In genomic region chr4:17103231-17103630, GRCh38 we compare ENCODE assay signal across 29 cellular contexts.
A peak's percentile ranks its signal among the peaks of the same experiment; 100 is the strongest.
DNase-seq lines count a peak whose midpoint lies in the region; ATAC-seq and TF ChIP-seq lines count a peak whose summit lies in the region.
"Had no signal": no experiment of that assay in that cellular context is flagged by ENCODE, and none has a peak within 500 bp of the region (broad histone marks: within the 10 kb centered on the region; RNA-seq: fewer than 3 reads in every experiment).

No MANE protein-coding gene starts in this region.

- no peaks in the 10 kb centered on the region for H3K9me2 ChIP-seq in GM23248 (ENCODE audit: insufficient read depth)

- H3K9me3 Mint-ChIP-seq in osteocyte (ENCODE audit: unreplicated experiment) = no peaks in the 10 kb centered on the region
- H3K9me3 Mint-ChIP-seq in CD4-positive, alpha-beta T cell = no peaks in the 10 kb centered on the region
- H3K9me3 Mint-ChIP-seq: mesothelial cell of epicardium; stimulated activated effector memory CD8-positive, alpha-beta T cell treated with anti-CD3 and anti-CD28 coated beads, Interleukin-12 subunit alpha, Interleukin-12 subunit beta, amount 100 ng/mL, for 72 hours; T-helper 2 cell treated with Interferon-gamma antibody and Interleukin-4, amounts not matched to agents 5 μg/mL and 100 μg/mL, for 36 hours had no signal

- no peak overlapping the region for H3K9ac ChIP-seq in GM23248

- H3K4me3 ChIP-seq in GM23248 (no peak overlapping the region), astrocyte of the spinal cord (ENCODE audit: low read depth, low read length) (no peak overlapping the region), foreskin fibroblast (ENCODE audit: low read depth in 1 of 2, low read length in 2 of 2) (no peak overlapping the region)
- H3K4me3 ChIP-seq: breast epithelium, hepatocyte, K562, left lung, upper lobe of right lung had no signal

- ATAC-seq in GM18517 (IDR thresholded peaks at IDR 0.05; ENCODE audit: unreplicated experiment) = no peak
- ATAC-seq in CD4-positive, alpha-beta T cell (ENCODE audit: poor library complexity) = no peak
- ATAC-seq: foreskin keratinocyte; K562; left lung; naive thymus-derived CD4-positive, alpha-beta T cell; stimulated activated effector memory CD8-positive, alpha-beta T cell treated with anti-CD3 and anti-CD28 coated beads, Interleukin-12 subunit alpha, Interleukin-12 subunit beta, amount 100 ng/mL, for 72 hours; upper lobe of right lung; WTC11 had no signal

- H3K4me3 Mint-ChIP-seq in osteocyte (ENCODE audit: unreplicated experiment) = no peak overlapping the region
- no peak overlapping the region for H3K4me3 Mint-ChIP-seq in CD4-positive, alpha-beta T cell
- H3K4me3 Mint-ChIP-seq: dendritic cell treated with granulocyte-macrophage colony-stimulating factor and Interleukin-4, amounts not matched to agents 40 ng/mL and 50 ng/mL, for 4 days; mesothelial cell of epicardium; naive thymus-derived CD4-positive, alpha-beta T cell; stimulated activated effector memory CD8-positive, alpha-beta T cell treated with anti-CD3 and anti-CD28 coated beads, Interleukin-12 subunit alpha, Interleukin-12 subunit beta, amount 100 ng/mL, for 72 hours; T-helper 2 cell treated with Interferon-gamma antibody and Interleukin-4, amounts not matched to agents 5 μg/mL and 100 μg/mL, for 36 hours; WTC11 had no signal

- H3K4me1 Mint-ChIP-seq in osteocyte (ENCODE audit: unreplicated experiment) = no peaks in the 10 kb centered on the region
- no peaks in the 10 kb centered on the region for H3K4me1 Mint-ChIP-seq in CD4-positive, alpha-beta T cell (ENCODE audit: low read depth)
- H3K4me1 Mint-ChIP-seq: mesothelial cell of epicardium; naive thymus-derived CD4-positive, alpha-beta T cell; stimulated activated effector memory CD8-positive, alpha-beta T cell treated with anti-CD3 and anti-CD28 coated beads, Interleukin-12 subunit alpha, Interleukin-12 subunit beta, amount 100 ng/mL, for 72 hours had no signal

- intact Hi-C loops in CD4-positive, alpha-beta T cell (cut with DNase I, micrococcal nuclease) = no loop called here

- peaks cover 16% of the 10 kb centered on the region for H3F3A ChIP-seq in GM23248 (ENCODE audit: insufficient read depth)

- H3K27ac ChIP-seq in GM23248 = peak overlapping the region; percentile 46
- no peak overlapping the region for H3K27ac ChIP-seq in CD4-positive, alpha-beta T cell (ENCODE audit: low read depth, low read length)
- H3K27ac ChIP-seq: breast epithelium, C4-2B, foreskin keratinocyte, hepatocyte, left lung, upper lobe of right lung had no signal

- no peaks in the 10 kb centered on the region for H3K36me3 Mint-ChIP-seq in osteocyte (ENCODE audit: unreplicated experiment)
- no peaks in the 10 kb centered on the region for H3K36me3 Mint-ChIP-seq in CD4-positive, alpha-beta T cell (ENCODE audit: low read depth)
- H3K36me3 Mint-ChIP-seq: mesothelial cell of epicardium; naive thymus-derived CD4-positive, alpha-beta T cell; stimulated activated effector memory CD8-positive, alpha-beta T cell treated with anti-CD3 and anti-CD28 coated beads, Interleukin-12 subunit alpha, Interleukin-12 subunit beta, amount 100 ng/mL, for 72 hours; WTC11 had no signal

- POLR2A ChIA-PET in CD4-positive, alpha-beta T cell (lab: Charles Lee) = no interaction called here

- H3K9me3 ChIP-seq in GM23248 (ENCODE audit: low read depth) = no peaks in the 10 kb centered on the region
- no peaks in the 10 kb centered on the region for H3K9me3 ChIP-seq in CD4-positive, alpha-beta T cell (ENCODE audit: control insufficient read depth, low read length)
- H3K9me3 ChIP-seq: breast epithelium, left lung, upper lobe of right lung had no signal

- H3K27ac Mint-ChIP-seq in osteocyte (ENCODE audit: unreplicated experiment) = no peak overlapping the region
- H3K27ac Mint-ChIP-seq in CD4-positive, alpha-beta T cell = no peak overlapping the region
- H3K27ac Mint-ChIP-seq: dendritic cell treated with granulocyte-macrophage colony-stimulating factor and Interleukin-4, amounts not matched to agents 40 ng/mL and 50 ng/mL, for 4 days; mesothelial cell of epicardium; naive thymus-derived CD4-positive, alpha-beta T cell; stimulated activated effector memory CD8-positive, alpha-beta T cell treated with anti-CD3 and anti-CD28 coated beads, Interleukin-12 subunit alpha, Interleukin-12 subunit beta, amount 100 ng/mL, for 72 hours; T-helper 2 cell treated with Interferon-gamma antibody and Interleukin-4, amounts not matched to agents 5 μg/mL and 100 μg/mL, for 36 hours; WTC11 had no signal

- no peaks in the 10 kb centered on the region for H3K36me3 ChIP-seq in GM23248 (ENCODE audit: low read depth)
- H3K36me3 ChIP-seq: breast epithelium, left lung, upper lobe of right lung had no signal

- no peaks in the 10 kb centered on the region for H4K20me1 ChIP-seq in GM23248 (ENCODE audit: insufficient read depth)

- no peak for TF ChIP-seq CTCF in astrocyte of the spinal cord (IDR thresholded peaks at IDR 0.05; ENCODE audit: low read depth, low read length)
- no peak for TF ChIP-seq CTCF in foreskin fibroblast (IDR thresholded peaks at IDR 0.05; ENCODE audit: low read depth, low read length)
- TF ChIP-seq CTCF in osteocyte (IDR thresholded peaks at IDR 0.05) = no peak
- no peak for TF ChIP-seq CTCF in CD4-positive, alpha-beta T cell (IDR thresholded peaks at IDR 0.05)

- no peaks in the 10 kb centered on the region for H3K27me3 ChIP-seq in GM23248 (replicated peaks; ENCODE audit: insufficient read depth)
- H3K27me3 ChIP-seq in CD4-positive, alpha-beta T cell (ENCODE audit: control insufficient read depth, insufficient read depth, low read length) = no peaks in the 10 kb centered on the region
- H3K27me3 ChIP-seq: breast epithelium, foreskin keratinocyte, hepatocyte, left lung, upper lobe of right lung had no signal

- 0 to 7% methylated on average over 1 of the region's 1 CpG for WGBS in GM23248 (ENCODE audit: low coverage in 1 of 2, low lambda C conversion rate in 2 of 2, missing lambda C conversion rate in 2 of 2), 2 experiments

- CTCF ChIA-PET in CD4-positive, alpha-beta T cell (lab: Charles Lee) = no interaction called here

- peak overlapping the region; percentile 37 for H3K4me2 ChIP-seq in GM23248 (ENCODE audit: unreplicated experiment)
- H3K4me2 ChIP-seq: hepatocyte had no signal

- H3K79me2 ChIP-seq in GM23248 (ENCODE audit: insufficient read depth) = no peaks in the 10 kb centered on the region
- H3K79me2 ChIP-seq: hepatocyte had no signal

- H3K27me3 Mint-ChIP-seq in osteocyte (ENCODE audit: unreplicated experiment) = no peaks in the 10 kb centered on the region
- H3K27me3 Mint-ChIP-seq in CD4-positive, alpha-beta T cell = no peaks in the 10 kb centered on the region
- H3K27me3 Mint-ChIP-seq: dendritic cell treated with granulocyte-macrophage colony-stimulating factor and Interleukin-4, amounts not matched to agents 40 ng/mL and 50 ng/mL, for 4 days had no signal

- 0 out of 2 replicates have a peak overlapping the region, but pooled peaks have one; percentile 10 for H2AFZ ChIP-seq in GM23248
- H2AFZ ChIP-seq: hepatocyte had no signal

- peaks cover 27% of the 10 kb centered on the region for H3K4me1 ChIP-seq in GM23248 (ENCODE audit: insufficient read depth)
- H3K4me1 ChIP-seq: breast epithelium, foreskin keratinocyte, left lung, upper lobe of right lung had no signal

- DNase-seq in AG08395 (ENCODE audit: low spot score) (peak; percentile 82), GM23248 (peak; percentile 85), astrocyte of the spinal cord (ENCODE audit: low read depth, low spot score) (peak; percentile 88), foreskin fibroblast (peak; percentile 29 to 72), osteocyte (ENCODE audit: extremely low spot score, unreplicated experiment) (no peak), HuH-7.5 (ENCODE audit: low spot score) (no peak)
- DNase-seq in CD4-positive, alpha-beta T cell = no peak
- DNase-seq: activated CD4-positive, alpha-beta T cell treated with anti-CD3 and anti-CD28 coated beads, Interleukin-2, amount 50 U/mL, for 48 hours; activated CD8-positive, alpha-beta memory T cell treated with anti-CD3 and anti-CD28 coated beads, Interleukin-2, amount 50 U/mL, for 48 hours; Calu3; foreskin keratinocyte; left lung; naive thymus-derived CD4-positive, alpha-beta T cell; NCI-H1436 treated with DMSO at 0.1 percent for 48 hours; NCI-H2107; NCI-H446 treated with DMSO at 0.1 percent for 48 hours; occipital lobe; stimulated activated CD4-positive, alpha-beta T cell treated with anti-CD3 and anti-CD28 coated beads, Interleukin-2, amount 100 ng/mL, for 48 hours; upper lobe of right lung had no signal

- in situ Hi-C loops in GM23248 (cut with MboI) = no loop called here
- in situ Hi-C loops in astrocyte of the spinal cord (cut with HindIII; ENCODE audit: low sequenced_read_pairs) = no loop called here

Comparison
In these comparisons a context has a peak if more than half of its experiments do, and no peak if none do; other contexts are left out.
1. DNase-seq: peak in AG08395 (single experiment), GM23248 (single experiment), astrocyte of the spinal cord (single experiment) and foreskin fibroblast (2 of 2); none in osteocyte (single experiment), HuH-7.5 (single experiment) and CD4-positive, alpha-beta T cell (0 of 10).